24 cellular contexts compared by ENCODE assay signal in genomic region chr2:146189541-146189940, GRCh38.
"Had no signal": no experiment of that assay in that cellular context is flagged by ENCODE, and none has a peak within 500 bp of the region (broad histone marks: within the 10 kb centered on the region; RNA-seq: fewer than 3 reads in every experiment).

No MANE protein-coding gene starts in this region.

- DNase-seq: activated CD4-positive, alpha-beta memory T cell treated with anti-CD3 and anti-CD28 coated beads, Interleukin-2, amount 10 ng/mL, durations not matched to agents 7 days and 5 days; activated CD4-positive, alpha-beta T cell treated with anti-CD3 and anti-CD28 coated beads, Interleukin-2, amount 10 ng/mL, durations not matched to agents 7 days and 5 days; activated CD4-positive, CD25-positive, alpha-beta regulatory T cell treated with anti-CD3 and anti-CD28 coated beads, Interleukin-2, amount 50 U/mL, for 72 hours; activated CD8-positive, alpha-beta memory T cell treated with anti-CD3 and anti-CD28 coated beads, Interleukin-2, amount 50 U/mL, for 48 hours; activated gamma-delta T cell treated with Interleukin-2 at 50 U/mL for 16 hours; activated naive CD8-positive, alpha-beta T cell treated with anti-CD3 and anti-CD28 coated beads, Interleukin-2, amount 50 U/mL, for 24 hours; activated T-cell treated with anti-CD3 and anti-CD28 coated beads, Interleukin-2, amount 50 U/mL, for 24 hours; amygdala; central memory CD4-positive, alpha-beta T cell; foreskin fibroblast; heart left ventricle; left ventricle myocardium inferior; ovary; retina; small intestine; stimulated activated CD4-positive, alpha-beta T cell treated with anti-CD3 and anti-CD28 coated beads, Interleukin-4, amount 100 ng/mL, for 24 hours; T1000; trophoblast cell; uterus had no signal

- H3K36me3 ChIP-seq: heart left ventricle, left ventricle myocardium inferior, ovary, prostate gland, thoracic aorta, uterus had no signal

- H3K27ac ChIP-seq: heart left ventricle, left ventricle myocardium inferior, ovary, prostate gland, thoracic aorta, uterus had no signal

- H3K4me1 ChIP-seq: heart left ventricle, left ventricle myocardium inferior, prostate gland, uterus had no signal

- H3K27me3 ChIP-seq: heart left ventricle, ovary, uterus had no signal

- H3K9me3 ChIP-seq: heart left ventricle, left ventricle myocardium inferior, ovary, prostate gland, thoracic aorta, uterus had no signal

- ATAC-seq: activated naive CD8-positive, alpha-beta T cell treated with anti-CD3 and anti-CD28 coated beads, Interleukin-2, amount 50 U/mL, for 24 hours; heart left ventricle; sciatic nerve; stimulated activated effector memory CD8-positive, alpha-beta T cell treated with anti-CD3 and anti-CD28 coated beads, Interleukin-12 subunit alpha, Interleukin-12 subunit beta, amount 100 ng/mL, for 72 hours had no signal

- H3K4me3 ChIP-seq: heart left ventricle, left ventricle myocardium inferior, lung, ovary, prostate gland, thoracic aorta, uterus had no signal
